13 cellular contexts compared by ENCODE assay signal in genomic region chr3:185702564-185703225, GRCh38.
A peak's percentile ranks its signal among the peaks of the same experiment; 100 is the strongest.
DNase-seq lines count a peak whose midpoint lies in the region; ATAC-seq lines count a peak whose summit lies in the region.
"Had no signal": no experiment of that assay in that cellular context is flagged by ENCODE, and none has a peak within 500 bp of the region (broad histone marks: within the 10 kb centered on the region; RNA-seq: fewer than 3 reads in every experiment).

No MANE protein-coding gene starts in this region.

- no peak overlapping the region for H2AK5ac ChIP-seq in trophoblast cell (ENCODE audit: low read length)

- H3K9me3 ChIP-seq in trophoblast cell (ENCODE audit: insufficient read depth, low read depth, low read length) = no peaks in the 10 kb centered on the region
- H3K9me3 ChIP-seq: A549 had no signal

- H3K14ac ChIP-seq in trophoblast cell (ENCODE audit: low read length) = no peak overlapping the region

- no peak overlapping the region for H3K9ac ChIP-seq in trophoblast cell (ENCODE audit: low read length)

- peaks cover 3% of the 10 kb centered on the region for H3K79me2 ChIP-seq in trophoblast cell (ENCODE audit: control insufficient read depth, insufficient read depth, low read length, poor library complexity)

- H3K79me1 ChIP-seq in trophoblast cell (ENCODE audit: low read length) = no peaks in the 10 kb centered on the region

- no peak overlapping the region for H2BK5ac ChIP-seq in trophoblast cell (ENCODE audit: low read depth, low read length, poor library complexity)

- no peak overlapping the region for H2BK12ac ChIP-seq in trophoblast cell (ENCODE audit: low read length)

- H3K18ac ChIP-seq in trophoblast cell (ENCODE audit: low read length) = no peak overlapping the region

- peaks cover 0 to 1% of the 10 kb centered on the region in 2 experiments for H3K36me3 ChIP-seq in trophoblast cell (ENCODE audit: control insufficient read depth in 1 of 2, insufficient read depth in 2 of 2, low read length in 2 of 2)
- H3K36me3 ChIP-seq: spleen had no signal

- H3K27ac ChIP-seq in epithelial cell of prostate (peak overlapping the region; percentile 24), trophoblast cell (ENCODE audit: low read depth, low read length) (no peak overlapping the region)

- no peak overlapping the region for H3K4me2 ChIP-seq in trophoblast cell (ENCODE audit: low read length)
- H3K4me2 ChIP-seq: A549 had no signal

- H4K12ac ChIP-seq in trophoblast cell (ENCODE audit: low read depth, low read length) = no peak overlapping the region

- no peak overlapping the region for H3K4me3 ChIP-seq in trophoblast cell (ENCODE audit: low read depth, low read length)
- H3K4me3 ChIP-seq: A549 had no signal

- H2BK120ac ChIP-seq in trophoblast cell (ENCODE audit: insufficient read depth, low read length, poor library complexity) = no peak overlapping the region

- no peak overlapping the region for H2AFZ ChIP-seq in trophoblast cell (ENCODE audit: insufficient read depth, low read length, poor library complexity)

- H3K4ac ChIP-seq in trophoblast cell (ENCODE audit: low read depth, low read length) = peak overlapping the region; percentile 49

- no peak for ATAC-seq in HG03196 (IDR thresholded peaks at IDR 0.05; ENCODE audit: unreplicated experiment)

- no peak overlapping the region for H4K8ac ChIP-seq in trophoblast cell (ENCODE audit: low read depth, low read length)

- H4K91ac ChIP-seq in trophoblast cell (ENCODE audit: low read depth, low read length) = no peak overlapping the region

- H3K4me1 ChIP-seq in trophoblast cell (ENCODE audit: control insufficient read depth in 1 of 2, insufficient read depth in 2 of 2, low read length in 2 of 2) = peaks cover 0 to 2% of the 10 kb centered on the region in 2 experiments

- no CpG with 5 or more reads among the region's 7 CpGs for WGBS in trophoblast cell (ENCODE audit: extremely low coverage, insufficient coverage, insufficient read length)

- DNase-seq in NCI-H1105 treated with DMSO at 0.1 percent for 48 hours (lab: John Stamatoyannopoulos, UW) = peak; percentile 60
- no peak for DNase-seq in NCI-H1105 (lab: John Stamatoyannopoulos, UW)
- DNase-seq in NCI-H82 (lab: John Stamatoyannopoulos, UW) = peak; percentile 53
- DNase-seq in epithelial cell of prostate (ENCODE audit: low read depth, low spot score) = no peak
- no peak for DNase-seq in trophoblast cell
- DNase-seq in activated CD4-positive, alpha-beta T cell treated with anti-CD3 and anti-CD28 coated beads, Interleukin-2, amount 50 U/mL, for 4 hours = no peak
- no peak for DNase-seq in HK-2 (ENCODE audit: unreplicated experiment)
- DNase-seq: EL; NCI-H526 treated with DMSO at 0.1 percent for 48 hours; spleen; stimulated activated CD8-positive, alpha-beta memory T cell treated with anti-CD3 and anti-CD28 coated beads, Interleukin-4, amount 100 ng/mL, for 48 hours had no signal

- H3K27me3 ChIP-seq in trophoblast cell (ENCODE audit: insufficient read depth, low read length) = no peaks in the 10 kb centered on the region

- no peak overlapping the region for H3K23ac ChIP-seq in trophoblast cell (ENCODE audit: low read length)

Comparison
In these comparisons a context has a peak if more than half of its experiments do, and no peak if none do; other contexts are left out.
1. DNase-seq: peak in NCI-H1105 treated with DMSO at 0.1 percent for 48 hours (single experiment) and NCI-H82 (single experiment); none in NCI-H1105 (single experiment), epithelial cell of prostate (single experiment), trophoblast cell (0 of 2), activated CD4-positive, alpha-beta T cell treated with anti-CD3 and anti-CD28 coated beads, Interleukin-2, amount 50 U/mL, for 4 hours (0 of 2) and HK-2 (single experiment).